In genomic region chr5:133967715-133968056, GRCh38 we compare ENCODE assay signal across 7 cellular contexts. TPM values are rescaled to one million over a fixed set of nuclear protein-coding genes. Genes with fewer than 3 reads are reported as not detected.
DNase-seq lines count a peak whose midpoint lies in the region; ATAC-seq and TF ChIP-seq lines count a peak whose summit lies in the region.

No MANE protein-coding gene starts in this region.

- H3K27me3 ChIP-seq in foreskin keratinocyte: no peaks in the 10 kb centered on the region
- H3K27me3 ChIP-seq in ovary: no peaks in the 10 kb centered on the region

- no peak for TF ChIP-seq POLR2A in ovary (IDR thresholded peaks at IDR 0.05)

- H3K36me3 Mint-ChIP-seq in WTC11: peaks cover 12% of the 10 kb centered on the region

- no peaks in the 10 kb centered on the region for H3K9me3 ChIP-seq in ovary

- H3K9me3 Mint-ChIP-seq in WTC11: no peaks in the 10 kb centered on the region

- intact Hi-C loops in ovary (cut with DNase I): loop anchor here in 1 of 4 donors (2.0 kb wide), 1 partner anchor 37 kb away; the partner anchor contains the start of gene VDAC1

- H3K36me3 ChIP-seq in ovary: no peaks in the 10 kb centered on the region

- peak overlapping the region; percentile 74 for H3K4me3 ChIP-seq in ovary

- peak overlapping the region; percentile 68 for H3K27ac ChIP-seq in foreskin keratinocyte
- peak overlapping the region; percentile 80 to 92 for H3K27ac ChIP-seq in ovary

- peak overlapping the region; percentile 97 for H3K27ac Mint-ChIP-seq in WTC11

- H3K27me3 Mint-ChIP-seq in WTC11 (ENCODE audit: low read depth): no peaks in the 10 kb centered on the region

- DNase-seq in HPDE6-E6E7 (ENCODE audit: extremely low spot score) (peak; percentile 33), WTC11 (ENCODE audit: low spot score) (no peak), foreskin keratinocyte (no peak), ovary (no peak), SKM-1 treated with dmso at 0.1 percent for 144 hours (lab: John Stamatoyannopoulos, UW; ENCODE audit: unreplicated experiment) (no peak), NCI-H1694 (lab: John Stamatoyannopoulos, UW) (no peak), ureter (ENCODE audit: low spot score) (no peak)

- POLR2A ChIA-PET in WTC11 (lab: Charles Lee): no interaction called here

- no peak for ATAC-seq in WTC11
- no peak for ATAC-seq in foreskin keratinocyte

- CTCF ChIA-PET in WTC11 (lab: Charles Lee): no interaction called here

- peaks cover 14% of the 10 kb centered on the region for H3K4me1 Mint-ChIP-seq in WTC11

- H3K4me1 ChIP-seq in foreskin keratinocyte (peaks cover 7% of the 10 kb centered on the region), ovary (ENCODE audit: insufficient read depth) (peaks cover 2% of the 10 kb centered on the region)

- no peak for TF ChIP-seq EP300 in ovary (IDR thresholded peaks at IDR 0.05)

- 0 to 2% (median 2%) methylated on average over 6 of the region's 6 CpGs for WGBS in ovary, 3 donors

- TF ChIP-seq CTCF in WTC11 (IDR thresholded peaks at IDR 0.05) (no peak), foreskin keratinocyte (conservative IDR thresholded peaks at IDR 0.05) (no peak), ovary (IDR thresholded peaks at IDR 0.05) (no peak)

- peak overlapping the region; percentile 86 for H3K4me3 Mint-ChIP-seq in WTC11

TF ChIP-seq in WTC11, 78 proteins besides CTCF, POLR2A, EP300 and RAD21:
- TF ChIP-seq USF1 (CRISPR knock-in tag; IDR thresholded peaks at IDR 0.05) (no peak), ZNF416 (CRISPR knock-in tag; IDR thresholded peaks at IDR 0.05) (no peak), ZBTB21 (CRISPR knock-in tag; IDR thresholded peaks at IDR 0.05; ENCODE audit: borderline replicate concordance) (no peak), ZNF671 (CRISPR knock-in tag; IDR thresholded peaks at IDR 0.05) (no peak), FOXP1 (CRISPR knock-in tag; IDR thresholded peaks at IDR 0.05; ENCODE audit: borderline replicate concordance) (no peak), E2F5 (CRISPR knock-in tag; IDR thresholded peaks at IDR 0.05) (no peak), NFYB (CRISPR knock-in tag; conservative IDR thresholded peaks at IDR 0.05; ENCODE audit: low read depth) (no peak), ZNF396 (CRISPR knock-in tag; IDR thresholded peaks at IDR 0.05; ENCODE audit: borderline replicate concordance) (no peak), TEAD4 (CRISPR knock-in tag; IDR thresholded peaks at IDR 0.05) (no peak), JUN (CRISPR knock-in tag; IDR thresholded peaks at IDR 0.05) (no peak)
- TF ChIP-seq, protein P1, sequence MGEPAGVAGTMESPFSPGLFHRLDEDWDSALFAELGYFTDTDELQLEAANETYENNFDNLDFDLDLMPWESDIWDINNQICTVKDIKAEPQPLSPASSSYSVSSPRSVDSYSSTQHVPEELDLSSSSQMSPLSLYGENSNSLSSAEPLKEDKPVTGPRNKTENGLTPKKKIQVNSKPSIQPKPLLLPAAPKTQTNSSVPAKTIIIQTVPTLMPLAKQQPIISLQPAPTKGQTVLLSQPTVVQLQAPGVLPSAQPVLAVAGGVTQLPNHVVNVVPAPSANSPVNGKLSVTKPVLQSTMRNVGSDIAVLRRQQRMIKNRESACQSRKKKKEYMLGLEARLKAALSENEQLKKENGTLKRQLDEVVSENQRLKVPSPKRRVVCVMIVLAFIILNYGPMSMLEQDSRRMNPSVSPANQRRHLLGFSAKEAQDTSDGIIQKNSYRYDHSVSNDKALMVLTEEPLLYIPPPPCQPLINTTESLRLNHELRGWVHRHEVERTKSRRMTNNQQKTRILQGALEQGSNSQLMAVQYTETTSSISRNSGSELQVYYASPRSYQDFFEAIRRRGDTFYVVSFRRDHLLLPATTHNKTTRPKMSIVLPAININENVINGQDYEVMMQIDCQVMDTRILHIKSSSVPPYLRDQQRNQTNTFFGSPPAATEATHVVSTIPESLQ (CRISPR knock-in tag; IDR thresholded peaks at IDR 0.05): no peak
- TF ChIP-seq, protein P2, sequence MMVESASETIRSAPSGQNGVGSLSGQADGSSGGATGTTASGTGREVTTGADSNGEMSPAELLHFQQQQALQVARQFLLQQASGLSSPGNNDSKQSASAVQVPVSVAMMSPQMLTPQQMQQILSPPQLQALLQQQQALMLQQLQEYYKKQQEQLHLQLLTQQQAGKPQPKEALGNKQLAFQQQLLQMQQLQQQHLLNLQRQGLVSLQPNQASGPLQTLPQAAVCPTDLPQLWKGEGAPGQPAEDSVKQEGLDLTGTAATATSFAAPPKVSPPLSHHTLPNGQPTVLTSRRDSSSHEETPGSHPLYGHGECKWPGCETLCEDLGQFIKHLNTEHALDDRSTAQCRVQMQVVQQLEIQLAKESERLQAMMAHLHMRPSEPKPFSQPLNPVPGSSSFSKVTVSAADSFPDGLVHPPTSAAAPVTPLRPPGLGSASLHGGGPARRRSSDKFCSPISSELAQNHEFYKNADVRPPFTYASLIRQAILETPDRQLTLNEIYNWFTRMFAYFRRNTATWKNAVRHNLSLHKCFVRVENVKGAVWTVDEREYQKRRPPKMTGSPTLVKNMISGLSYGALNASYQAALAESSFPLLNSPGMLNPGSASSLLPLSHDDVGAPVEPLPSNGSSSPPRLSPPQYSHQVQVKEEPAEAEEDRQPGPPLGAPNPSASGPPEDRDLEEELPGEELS (CRISPR knock-in tag; IDR thresholded peaks at IDR 0.05): no peak
- TF ChIP-seq, protein P3, sequence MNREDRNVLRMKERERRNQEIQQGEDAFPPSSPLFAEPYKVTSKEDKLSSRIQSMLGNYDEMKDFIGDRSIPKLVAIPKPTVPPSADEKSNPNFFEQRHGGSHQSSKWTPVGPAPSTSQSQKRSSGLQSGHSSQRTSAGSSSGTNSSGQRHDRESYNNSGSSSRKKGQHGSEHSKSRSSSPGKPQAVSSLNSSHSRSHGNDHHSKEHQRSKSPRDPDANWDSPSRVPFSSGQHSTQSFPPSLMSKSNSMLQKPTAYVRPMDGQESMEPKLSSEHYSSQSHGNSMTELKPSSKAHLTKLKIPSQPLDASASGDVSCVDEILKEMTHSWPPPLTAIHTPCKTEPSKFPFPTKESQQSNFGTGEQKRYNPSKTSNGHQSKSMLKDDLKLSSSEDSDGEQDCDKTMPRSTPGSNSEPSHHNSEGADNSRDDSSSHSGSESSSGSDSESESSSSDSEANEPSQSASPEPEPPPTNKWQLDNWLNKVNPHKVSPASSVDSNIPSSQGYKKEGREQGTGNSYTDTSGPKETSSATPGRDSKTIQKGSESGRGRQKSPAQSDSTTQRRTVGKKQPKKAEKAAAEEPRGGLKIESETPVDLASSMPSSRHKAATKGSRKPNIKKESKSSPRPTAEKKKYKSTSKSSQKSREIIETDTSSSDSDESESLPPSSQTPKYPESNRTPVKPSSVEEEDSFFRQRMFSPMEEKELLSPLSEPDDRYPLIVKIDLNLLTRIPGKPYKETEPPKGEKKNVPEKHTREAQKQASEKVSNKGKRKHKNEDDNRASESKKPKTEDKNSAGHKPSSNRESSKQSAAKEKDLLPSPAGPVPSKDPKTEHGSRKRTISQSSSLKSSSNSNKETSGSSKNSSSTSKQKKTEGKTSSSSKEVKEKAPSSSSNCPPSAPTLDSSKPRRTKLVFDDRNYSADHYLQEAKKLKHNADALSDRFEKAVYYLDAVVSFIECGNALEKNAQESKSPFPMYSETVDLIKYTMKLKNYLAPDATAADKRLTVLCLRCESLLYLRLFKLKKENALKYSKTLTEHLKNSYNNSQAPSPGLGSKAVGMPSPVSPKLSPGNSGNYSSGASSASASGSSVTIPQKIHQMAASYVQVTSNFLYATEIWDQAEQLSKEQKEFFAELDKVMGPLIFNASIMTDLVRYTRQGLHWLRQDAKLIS (CRISPR knock-in tag; IDR thresholded peaks at IDR 0.05; ENCODE audit: borderline replicate concordance): no peak

RNA-seq across cellular contexts. Expression of gene C5orf15, which starts 0.7 kb away (rescaled TPM):
- total RNA-seq in WTC11 (2021) (29.9 to 32.7 TPM (median 30.3 TPM) in 3 replicates), foreskin keratinocyte (42.1 and 45.9 TPM in 2 replicates), ovary (10 to 100 TPM; 26.9 to 62.2 (median 33.4) TPM), ureter (28.0 TPM)
- polyA plus RNA-seq in foreskin keratinocyte (25.2 and 28.3 TPM in 2 replicates), ovary (100 to 1,000 TPM in 1 of 2 donors, 10 to 100 TPM in 1; 46.0 to 102 TPM)

RNA-seq across cellular contexts. Expression of gene VDAC1, which starts 37.1 kb away (rescaled TPM):
- total RNA-seq in WTC11 (2021): 266 to 274 TPM (median 268 TPM) in 3 replicates
- 369 and 392 TPM in 2 replicates for total RNA-seq in foreskin keratinocyte
- 278 and 321 TPM in 2 replicates for polyA plus RNA-seq in foreskin keratinocyte
- 10 to 100 TPM; 41.1 to 95.1 (median 89.9) TPM for total RNA-seq in ovary
- polyA plus RNA-seq in ovary: 100 to 1,000 TPM in 1 of 2 donors, 10 to 100 TPM in 1; 50.0 to 171 TPM
- 167 TPM for total RNA-seq in ureter
